8 cellular contexts compared by ENCODE assay signal in the genomic region with DNA sequence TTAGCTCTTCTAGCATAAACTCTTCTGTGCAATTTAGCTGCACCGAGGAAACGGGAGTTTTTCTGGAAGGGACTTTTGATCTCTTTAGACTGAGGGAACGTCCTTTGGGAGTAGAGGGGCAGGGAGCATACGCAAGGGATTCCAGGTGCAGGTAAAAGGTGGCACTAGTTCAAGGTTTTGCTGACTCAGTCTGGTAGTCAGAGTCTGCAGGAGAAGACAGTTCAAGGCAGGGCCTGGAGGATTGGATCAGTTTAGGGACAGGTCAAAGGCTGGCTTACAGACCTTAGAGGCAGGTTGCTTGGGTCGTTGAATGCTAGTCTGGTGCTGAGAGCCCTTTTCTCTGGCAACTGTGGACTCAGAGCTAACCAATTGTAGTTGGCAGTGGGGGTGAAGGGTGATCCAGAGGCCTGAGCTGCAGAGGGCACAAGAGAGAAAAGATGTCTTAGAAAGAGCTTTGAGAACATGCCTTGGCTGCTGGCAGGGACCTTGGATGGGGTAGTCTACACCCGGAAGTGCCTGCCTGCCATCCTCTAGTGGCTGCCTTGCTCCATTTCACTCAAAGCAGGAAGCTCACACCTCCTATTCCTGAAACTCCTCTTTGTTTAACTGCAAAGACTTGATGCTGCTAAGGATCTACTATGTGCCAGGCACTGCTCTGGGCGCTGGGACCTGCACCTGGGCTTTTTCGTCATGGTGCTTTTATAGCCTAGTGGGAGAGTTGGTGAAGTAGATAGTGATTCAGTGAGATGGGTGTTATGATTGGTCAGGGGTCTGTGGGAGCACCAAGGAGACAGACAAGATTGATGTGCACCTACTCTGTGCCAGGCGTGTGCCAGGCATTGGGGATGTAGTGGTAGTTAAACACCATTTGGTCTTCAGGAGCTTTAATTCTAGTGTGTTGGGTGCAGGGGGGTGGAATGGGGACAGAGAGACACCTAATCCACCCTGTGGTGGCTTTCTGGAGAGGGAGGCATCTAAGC. TPM values are rescaled to one million over a fixed set of nuclear protein-coding genes. Genes with fewer than 3 reads are reported as not detected.
A peak's percentile ranks its signal among the peaks of the same experiment; 100 is the strongest.
DNase-seq lines count a peak whose midpoint lies in the region; ATAC-seq and TF ChIP-seq lines count a peak whose summit lies in the region.

No MANE protein-coding gene starts in this region.

- no peaks in the 10 kb centered on the region for H3K9me3 ChIP-seq in Peyer's patch
- H3K9me3 ChIP-seq in skeletal muscle satellite cell (replicated peaks; ENCODE audit: low read length), result no peaks in the 10 kb centered on the region
- H3K9me3 ChIP-seq in tibial nerve, result no peaks in the 10 kb centered on the region

- peak overlapping the region; percentile 86 to 99 (median 94) for H3K27ac ChIP-seq in Peyer's patch
- peak overlapping the region in 2 of 4 donors; percentile 94 to 96 for H3K27ac ChIP-seq in tibial nerve

- 82 to 86% methylated on average over 9 of the region's 9 CpGs for WGBS in tibial nerve, 2 donors

- TF ChIP-seq CTCF in Peyer's patch (IDR thresholded peaks at IDR 0.05) (peak in 1 of 6 experiments; percentile 17), tibial nerve (IDR thresholded peaks at IDR 0.05) (no peak)

- H3K36me3 ChIP-seq in Peyer's patch (no peaks in the 10 kb centered on the region), skeletal muscle satellite cell (ENCODE audit: insufficient read depth, low read length) (no peaks in the 10 kb centered on the region), tibial nerve (no peaks in the 10 kb centered on the region)

- H3K4me3 Mint-ChIP-seq in effector memory CD8-positive, alpha-beta T cell, result peak overlapping the region; percentile 99

- DNase-seq in DMS153 (lab: John Stamatoyannopoulos, UW), result peak; percentile 27
- DNase-seq in DMS153 treated with DMSO at 0.1 percent for 48 hours (lab: John Stamatoyannopoulos, UW; ENCODE audit: unreplicated experiment), result no peak
- DNase-seq in Peyer's patch, result peak in 2 of 3 donors; percentile 50 to 62
- no peak for DNase-seq in effector memory CD8-positive, alpha-beta T cell
- no peak for DNase-seq in occipital lobe (lab: John Stamatoyannopoulos, UW)
- no peak for DNase-seq in tibial nerve (ENCODE audit: low spot score in 2 of 2)
- no peak for DNase-seq in globus pallidus (ENCODE audit: low spot score)

- H3K9me3 Mint-ChIP-seq in effector memory CD8-positive, alpha-beta T cell, result no peaks in the 10 kb centered on the region

- TF ChIP-seq EP300 in tibial nerve (IDR thresholded peaks at IDR 0.05), result no peak

- H3K27me3 ChIP-seq in Peyer's patch, result no peaks in the 10 kb centered on the region
- no peaks in the 10 kb centered on the region for H3K27me3 ChIP-seq in skeletal muscle satellite cell (ENCODE audit: control insufficient read depth, insufficient read depth, low read length)
- H3K27me3 ChIP-seq in tibial nerve, result no peaks in the 10 kb centered on the region

- TF ChIP-seq POLR2A in Peyer's patch (IDR thresholded peaks at IDR 0.05), result no peak
- TF ChIP-seq POLR2A in tibial nerve (IDR thresholded peaks at IDR 0.05), result no peak

- H3K27me3 Mint-ChIP-seq in effector memory CD8-positive, alpha-beta T cell, result no peaks in the 10 kb centered on the region

- no peak overlapping the region for H3K9ac ChIP-seq in skeletal muscle satellite cell (ENCODE audit: low read depth, low read length)

- no peak for ATAC-seq in effector memory CD8-positive, alpha-beta T cell (replicated peaks)

- H3K27ac Mint-ChIP-seq in effector memory CD8-positive, alpha-beta T cell, result peak overlapping the region; percentile 94 to 99

- peaks cover 81 to 89% of the 10 kb centered on the region in 2 donors for H3K4me1 Mint-ChIP-seq in effector memory CD8-positive, alpha-beta T cell (ENCODE audit: low read depth in 2 of 2)

- H3K4me2 ChIP-seq in skeletal muscle satellite cell (ENCODE audit: low read length), result peak overlapping the region; percentile 92

- H3K36me3 Mint-ChIP-seq in effector memory CD8-positive, alpha-beta T cell (ENCODE audit: insufficient read depth), result peaks cover 35% of the 10 kb centered on the region

- H3K4me3 ChIP-seq in Peyer's patch, result peak overlapping the region; percentile 17 to 79 (median 66)
- H3K4me3 ChIP-seq in skeletal muscle satellite cell (ENCODE audit: low read length), result peak overlapping the region; percentile 79
- no peak overlapping the region for H3K4me3 ChIP-seq in tibial nerve

- H3K4me1 ChIP-seq in Peyer's patch, result peaks cover 0 to 31% (median 29%) of the 10 kb centered on the region in 4 donors
- H3K4me1 ChIP-seq in skeletal muscle satellite cell (ENCODE audit: control insufficient read depth, insufficient read depth, low read length), result peaks cover 19% of the 10 kb centered on the region
- H3K4me1 ChIP-seq in tibial nerve, result peaks cover 0 to 41% (median 23%) of the 10 kb centered on the region in 4 donors

RNA-seq across cellular contexts. Expression of gene MIAT, which starts 17.1 kb away (rescaled TPM):
- 10 to 100 TPM in 1 of 4 donors, 1 to 10 TPM in 3; 2.5 to 31.4 (median 5.9) TPM for total RNA-seq in Peyer's patch
- 0.25 and 0.44 TPM in 2 replicates for total RNA-seq in skeletal muscle satellite cell (2012; rRNA removed)
- 221 TPM for total RNA-seq in occipital lobe
- 1 to 10 TPM in 1 of 4 donors, under 1 TPM in 3; 0.42 to 1.5 (median 0.62) TPM for total RNA-seq in tibial nerve

RNA-seq across cellular contexts. Expression of gene CRYBA4, which starts 52.7 kb away (rescaled TPM):
- total RNA-seq in Peyer's patch (not detected), occipital lobe (not detected), tibial nerve (not detected)
- not detected in 2 replicates for total RNA-seq in skeletal muscle satellite cell (2012; rRNA removed)

RNA-seq across cellular contexts. Expression of gene CRYBB1, which starts 56.7 kb away (rescaled TPM):
- not detected for total RNA-seq in Peyer's patch
- total RNA-seq in skeletal muscle satellite cell (2012; rRNA removed), result not detected in 2 replicates
- total RNA-seq in occipital lobe, result 0.62 TPM
- total RNA-seq in tibial nerve, result 1 to 10 TPM in 3 of 4 donors, under 1 TPM in 1; 0.84 to 4.8 (median 1.8) TPM

Comparison
In these comparisons a context has a peak if more than half of its experiments do, and no peak if none do; other contexts are left out.
1. DNase-seq: peak in DMS153 (single experiment) and Peyer's patch (2 of 3); none in DMS153 treated with DMSO at 0.1 percent for 48 hours (single experiment), effector memory CD8-positive, alpha-beta T cell (0 of 3), occipital lobe (single experiment), tibial nerve (0 of 2) and globus pallidus (single experiment).
2. H3K4me3 ChIP-seq: peak in Peyer's patch (4 of 4) and skeletal muscle satellite cell (single experiment); none in tibial nerve (0 of 4).